ENCODE assay signal across 32 cellular contexts in the genomic region with DNA sequence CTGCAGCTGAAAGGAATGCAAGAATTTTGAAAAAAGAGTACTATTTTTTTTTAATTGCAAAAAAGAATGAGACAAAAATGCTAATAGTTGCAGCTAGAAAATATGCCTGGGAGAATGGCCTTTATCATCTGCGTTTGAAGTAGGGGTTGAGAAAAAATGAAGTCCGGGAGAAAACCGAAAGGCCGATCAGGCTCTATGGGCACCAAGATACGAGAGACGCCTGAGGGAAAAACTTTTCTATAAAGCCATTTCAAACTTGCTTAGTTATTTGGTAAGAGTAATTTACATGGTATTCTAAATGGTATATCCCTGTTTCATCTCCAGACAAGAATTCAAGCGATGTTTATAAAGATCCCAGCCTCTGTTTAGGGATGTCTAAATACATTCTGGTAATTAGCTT.
"Had no signal": no experiment of that assay in that cellular context is flagged by ENCODE, and none has a peak within 500 bp of the region (broad histone marks: within the 10 kb centered on the region; RNA-seq: fewer than 3 reads in every experiment).

No MANE protein-coding gene starts in this region.

- H3K27me3 ChIP-seq: MG63, Peyer's patch had no signal

- ATAC-seq: activated CD8-positive, alpha-beta memory T cell treated with anti-CD3 and anti-CD28 coated beads, Interleukin-2, amount 10 ng/mL, durations not matched to agents 7 days and 5 days; activated naive CD8-positive, alpha-beta T cell treated with anti-CD3 and anti-CD28 coated beads, Interleukin-2, amount 50 U/mL, for 24 hours; PC-3 had no signal

- H3K27me3 Mint-ChIP-seq: brain had no signal

- H3K27ac Mint-ChIP-seq: activated CD4-positive, alpha-beta memory T cell treated with anti-CD3 and anti-CD28 coated beads, Interleukin-2, amount 10 ng/mL, durations not matched to agents 7 days and 5 days; activated CD8-positive, alpha-beta memory T cell treated with anti-CD3 and anti-CD28 coated beads, Interleukin-2, amount 10 ng/mL, durations not matched to agents 7 days and 5 days; activated naive CD4-positive, alpha-beta T cell treated with anti-CD3 and anti-CD28 coated beads, Interleukin-2, amount 10 ng/mL, durations not matched to agents 7 days and 5 days; activated naive CD8-positive, alpha-beta T cell; activated naive CD8-positive, alpha-beta T cell treated with anti-CD3 and anti-CD28 coated beads, Interleukin-2, amount 50 U/mL, for 24 hours; brain had no signal

- H3K36me3 Mint-ChIP-seq: activated CD8-positive, alpha-beta memory T cell treated with anti-CD3 and anti-CD28 coated beads, Interleukin-2, amount 10 ng/mL, durations not matched to agents 7 days and 5 days; activated naive CD4-positive, alpha-beta T cell treated with anti-CD3 and anti-CD28 coated beads, Interleukin-2, amount 10 ng/mL, durations not matched to agents 7 days and 5 days; activated naive CD8-positive, alpha-beta T cell; brain had no signal

- H3K4me1 ChIP-seq: Peyer's patch had no signal

- H3K4me3 Mint-ChIP-seq: activated CD4-positive, alpha-beta memory T cell treated with anti-CD3 and anti-CD28 coated beads, Interleukin-2, amount 10 ng/mL, durations not matched to agents 7 days and 5 days; activated CD8-positive, alpha-beta memory T cell treated with anti-CD3 and anti-CD28 coated beads, Interleukin-2, amount 10 ng/mL, durations not matched to agents 7 days and 5 days; activated naive CD4-positive, alpha-beta T cell treated with anti-CD3 and anti-CD28 coated beads, Interleukin-2, amount 10 ng/mL, durations not matched to agents 7 days and 5 days; activated naive CD8-positive, alpha-beta T cell; activated naive CD8-positive, alpha-beta T cell treated with anti-CD3 and anti-CD28 coated beads, Interleukin-2, amount 50 U/mL, for 24 hours; brain had no signal

- H3K4me1 Mint-ChIP-seq: activated CD4-positive, alpha-beta memory T cell treated with anti-CD3 and anti-CD28 coated beads, Interleukin-2, amount 10 ng/mL, durations not matched to agents 7 days and 5 days; activated CD8-positive, alpha-beta memory T cell treated with anti-CD3 and anti-CD28 coated beads, Interleukin-2, amount 10 ng/mL, durations not matched to agents 7 days and 5 days; activated naive CD4-positive, alpha-beta T cell treated with anti-CD3 and anti-CD28 coated beads, Interleukin-2, amount 10 ng/mL, durations not matched to agents 7 days and 5 days; activated naive CD8-positive, alpha-beta T cell treated with anti-CD3 and anti-CD28 coated beads, Interleukin-2, amount 50 U/mL, for 24 hours had no signal

- H3K27ac ChIP-seq: Peyer's patch, WERI-Rb-1 had no signal

- H3K9me3 ChIP-seq: MG63, Peyer's patch had no signal

- DNase-seq: activated CD4-positive, alpha-beta memory T cell treated with anti-CD3 and anti-CD28 coated beads, Interleukin-2, amount 10 ng/mL, durations not matched to agents 7 days and 5 days; activated CD4-positive, alpha-beta T cell treated with anti-CD3 and anti-CD28 coated beads for 1 hour; activated CD4-positive, alpha-beta T cell treated with anti-CD3 and anti-CD28 coated beads for 48 hours; activated CD4-positive, CD25-positive, alpha-beta regulatory T cell; activated CD8-positive, alpha-beta memory T cell treated with anti-CD3 and anti-CD28 coated beads for 24 hours; activated CD8-positive, alpha-beta memory T cell treated with anti-CD3 and anti-CD28 coated beads, Interleukin-2, amount 10 ng/mL, durations not matched to agents 7 days and 5 days; activated CD8-positive, alpha-beta memory T cell treated with anti-CD3 and anti-CD28 coated beads, Interleukin-2, amount 50 U/mL, for 48 hours; activated effector memory CD4-positive, alpha-beta T cell treated with Interleukin-2 at 50 U/mL for 16 hours; activated naive CD4-positive, alpha-beta T cell treated with anti-CD3 and anti-CD28 coated beads, Interleukin-2, amount 10 ng/mL, durations not matched to agents 7 days and 5 days; activated naive CD8-positive, alpha-beta T cell treated with anti-CD3 and anti-CD28 coated beads, Interleukin-2, amount 50 U/mL, for 24 hours; activated T-cell treated with anti-CD3 and anti-CD28 coated beads, Interleukin-2, amount 50 U/mL, for 48 hours; anterior cingulate cortex; Kasumi-1; KG1; MG63; NCI-H1048; NCI-H1105 treated with DMSO at 0.1 percent for 48 hours; NCI-H1436; NCI-H1694; NCI-H1930; NCI-H2081 treated with DMSO at 0.1 percent for 48 hours; NCI-H345; NCI-H524 treated with DMSO at 0.1 percent for 48 hours; NK-92 treated with Interleukin-12 subunit alpha and Interleukin-12 subunit beta, amount 100 ng/mL, for 24 hours; PC-3; Peyer's patch; RPMI8226; SHP77 treated with DMSO at 0.1 percent for 48 hours; T1000; WERI-Rb-1 had no signal

- H3K4me3 ChIP-seq: MG63, Peyer's patch had no signal

- H3K36me3 ChIP-seq: MG63, Peyer's patch, WERI-Rb-1 had no signal

- H3K9me3 Mint-ChIP-seq: activated CD4-positive, alpha-beta memory T cell treated with anti-CD3 and anti-CD28 coated beads, Interleukin-2, amount 10 ng/mL, durations not matched to agents 7 days and 5 days; activated naive CD4-positive, alpha-beta T cell treated with anti-CD3 and anti-CD28 coated beads, Interleukin-2, amount 10 ng/mL, durations not matched to agents 7 days and 5 days; activated naive CD8-positive, alpha-beta T cell treated with anti-CD3 and anti-CD28 coated beads, Interleukin-2, amount 50 U/mL, for 24 hours had no signal
